In genomic region chr10:27451054-27451453, GRCh38 we compare ENCODE assay signal across 26 cellular contexts. TPM values are rescaled to one million over a fixed set of nuclear protein-coding genes. Genes with fewer than 3 reads are reported as not detected.
DNase-seq lines count a peak whose midpoint lies in the region; ATAC-seq, FAIRE-seq and TF ChIP-seq lines count a peak whose summit lies in the region.
"Had no signal": no experiment of that assay in that cellular context is flagged by ENCODE, and none has a peak within 500 bp of the region (broad histone marks: within the 10 kb centered on the region; RNA-seq: fewer than 3 reads in every experiment).

No MANE protein-coding gene starts in this region.

- H3K4me1 ChIP-seq in K562 (replicated peaks in 1 of 2; ENCODE audit: control insufficient read depth in 2 of 2, insufficient read depth in 2 of 2, low read length in 2 of 2) (no peaks in the 10 kb centered on the region), esophagus muscularis mucosa (peaks cover 0 to 4% (median 0%) of the 10 kb centered on the region in 4 donors)
- H3K4me1 ChIP-seq: BE2C had no signal

- H3K4me3 ChIP-seq in K562 (no peak overlapping the region), esophagus muscularis mucosa (no peak overlapping the region)
- H3K4me3 ChIP-seq: BLaER1, GM12878 had no signal

- no TSS peak for BruUV-seq in K562 (replicated peaks; lab: Mats Ljungman, UMichigan)

- POLR2A ChIA-PET in K562 (lab: Yijun Ruan, JAX), result no interaction called here
- POLR2A ChIA-PET in activated CD8-positive, alpha-beta T cell treated with anti-CD3 and anti-CD28 coated beads, Interleukin-2, amount 10 ng/mL, durations not matched to agents 7 days and 5 days (lab: Charles Lee), result no interaction called here

- H3K4me1 Mint-ChIP-seq in type B pancreatic cell (ENCODE audit: unreplicated experiment), result no peaks in the 10 kb centered on the region
- peaks cover 11% of the 10 kb centered on the region for H3K4me1 Mint-ChIP-seq in activated CD8-positive, alpha-beta T cell treated with anti-CD3 and anti-CD28 coated beads, Interleukin-2, amount 10 ng/mL, durations not matched to agents 7 days and 5 days (ENCODE audit: low read depth)

- CTCF ChIA-PET in K562 (lab: Yijun Ruan, JAX; ENCODE audit: low intra/inter-chr PET ratio), result no interaction called here
- CTCF ChIA-PET in activated CD8-positive, alpha-beta T cell treated with anti-CD3 and anti-CD28 coated beads, Interleukin-2, amount 10 ng/mL, durations not matched to agents 7 days and 5 days (lab: Charles Lee), result no interaction called here

- no peak overlapping the region for H3K4me2 ChIP-seq in K562 (ENCODE audit: insufficient read depth, low read length)
- H3K4me2 ChIP-seq: BLaER1 had no signal

- H3K9me1 ChIP-seq in K562 (ENCODE audit: control insufficient read depth, insufficient read depth, low read length), result no peaks in the 10 kb centered on the region

- H4K20me1 ChIP-seq in K562 (replicated peaks; ENCODE audit: control insufficient read depth, insufficient read depth, low read length), result no peaks in the 10 kb centered on the region
- H4K20me1 ChIP-seq: BLaER1 had no signal

- no peaks in the 10 kb centered on the region for H3K36me3 Mint-ChIP-seq in type B pancreatic cell
- no peaks in the 10 kb centered on the region for H3K36me3 Mint-ChIP-seq in activated CD8-positive, alpha-beta T cell treated with anti-CD3 and anti-CD28 coated beads, Interleukin-2, amount 10 ng/mL, durations not matched to agents 7 days and 5 days (ENCODE audit: low read depth)
- H3K36me3 Mint-ChIP-seq: CD14-positive monocyte; CD4-positive, alpha-beta memory T cell; CD4-positive, CD25-positive, alpha-beta regulatory T cell; CD8-positive, alpha-beta memory T cell had no signal

- no peak overlapping the region for H3K4me3 Mint-ChIP-seq in type B pancreatic cell
- no peak overlapping the region for H3K4me3 Mint-ChIP-seq in activated CD8-positive, alpha-beta T cell treated with anti-CD3 and anti-CD28 coated beads, Interleukin-2, amount 10 ng/mL, durations not matched to agents 7 days and 5 days
- H3K4me3 Mint-ChIP-seq: CD14-positive monocyte; CD4-positive, alpha-beta memory T cell; CD4-positive, CD25-positive, alpha-beta regulatory T cell; CD8-positive, alpha-beta memory T cell had no signal

- FAIRE-seq in K562 (lab: Jason Lieb, UNC), result peak; percentile 57
- FAIRE-seq in urothelium cell line (lab: Jason Lieb, UNC), result no peak
- FAIRE-seq: GM12878, GM12892, GM18507 had no signal

- no peak for DNase-seq in K562 (ENCODE audit: extremely low read depth in 1 of 4, low spot score in 3 of 4)
- peak; percentile 47 for DNase-seq in esophagus muscularis mucosa (ENCODE audit: extremely low spot score)
- DNase-seq in type B pancreatic cell (ENCODE audit: extremely low spot score, unreplicated experiment), result no peak
- DNase-seq in urothelium cell line (ENCODE audit: low spot score), result no peak
- DNase-seq in activated CD8-positive, alpha-beta T cell treated with anti-CD3 and anti-CD28 coated beads, Interleukin-2, amount 10 ng/mL, durations not matched to agents 7 days and 5 days, result no peak
- no peak for DNase-seq in H4 (ENCODE audit: low spot score)
- DNase-seq: 8988T; ACHN; BE2C; C1 segment of cervical spinal cord; CD4-positive, alpha-beta memory T cell; CD4-positive, CD25-positive, alpha-beta regulatory T cell; CD8-positive, alpha-beta memory T cell; COR-L47; DMS 273 treated with DMSO at 0.1 percent for 48 hours; DMS153; DMS53; DMS79; DND-41; EL; GDM1 had no signal

- intact Hi-C loops in K562 (cut with micrococcal nuclease), result no loop called here
- intact Hi-C loops in esophagus muscularis mucosa (cut with DNase I), result no loop called here

- no peak overlapping the region for H2AFZ ChIP-seq in K562 (ENCODE audit: low read depth, low read length)

- no peaks in the 10 kb centered on the region for H3K9me3 Mint-ChIP-seq in type B pancreatic cell
- no peaks in the 10 kb centered on the region for H3K9me3 Mint-ChIP-seq in activated CD8-positive, alpha-beta T cell treated with anti-CD3 and anti-CD28 coated beads, Interleukin-2, amount 10 ng/mL, durations not matched to agents 7 days and 5 days (ENCODE audit: insufficient read depth)
- H3K9me3 Mint-ChIP-seq: CD4-positive, alpha-beta memory T cell; CD8-positive, alpha-beta memory T cell had no signal

- in situ Hi-C loops in K562 (cut with MboI), result no loop called here

- no peak for TF ChIP-seq EP300 in K562 (IDR thresholded peaks at IDR 0.05; ENCODE audit: low read length)
- no peak for TF ChIP-seq EP300 in esophagus muscularis mucosa (IDR thresholded peaks at IDR 0.05)

- no peak for TF ChIP-seq RAD21 in K562 (CRISPR knock-in tag; conservative IDR thresholded peaks at IDR 0.05 in 1 of 2, IDR thresholded peaks at IDR 0.05 in 1 of 2)

- no peak overlapping the region for H3K27ac ChIP-seq in K562 (ENCODE audit: extremely low read depth, low read depth, low read length)
- H3K27ac ChIP-seq in esophagus muscularis mucosa (replicated peaks in 1 of 4), result no peak overlapping the region
- H3K27ac ChIP-seq: BLaER1 had no signal

- H3K27me3 ChIP-seq in K562 (ENCODE audit: control insufficient read depth in 2 of 2, insufficient read depth in 2 of 2, low read length in 2 of 2), result no peaks in the 10 kb centered on the region; a peak in 1 of 5 replicates
- no peaks in the 10 kb centered on the region for H3K27me3 ChIP-seq in esophagus muscularis mucosa
- H3K27me3 ChIP-seq: BLaER1 had no signal

- WGBS in K562 (ENCODE audit: insufficient coverage, low coverage, missing lambda C conversion rate), result 4% methylated on average over 5 of the region's 6 CpGs
- WGBS in esophagus muscularis mucosa, result 79% methylated on average over 6 of the region's 6 CpGs

- ATAC-seq in K562, result no peak
- no peak for ATAC-seq in activated CD8-positive, alpha-beta T cell treated with anti-CD3 and anti-CD28 coated beads, Interleukin-2, amount 10 ng/mL, durations not matched to agents 7 days and 5 days
- ATAC-seq: GM12878 had no signal

- TF ChIP-seq CTCF in K562 (IDR thresholded peaks at IDR 0.05 in 2 of 3, conservative IDR thresholded peaks at IDR 0.05 in 1 of 3; ENCODE audit: insufficient read depth in 2 of 3, low read depth in 1 of 3, low read length in 3 of 3) (no peak), esophagus muscularis mucosa (IDR thresholded peaks at IDR 0.05) (no peak), type B pancreatic cell (conservative IDR thresholded peaks at IDR 0.05) (no peak)

- peak overlapping the region; percentile 48 for H3K27ac Mint-ChIP-seq in type B pancreatic cell
- H3K27ac Mint-ChIP-seq in activated CD8-positive, alpha-beta T cell treated with anti-CD3 and anti-CD28 coated beads, Interleukin-2, amount 10 ng/mL, durations not matched to agents 7 days and 5 days, result no peak overlapping the region
- H3K27ac Mint-ChIP-seq: CD4-positive, CD25-positive, alpha-beta regulatory T cell; CD8-positive, alpha-beta memory T cell had no signal

- no peaks in the 10 kb centered on the region for H3K9me3 ChIP-seq in K562 (replicated peaks; ENCODE audit: control insufficient read depth, insufficient read depth, low read depth, low read length)
- no peaks in the 10 kb centered on the region for H3K9me3 ChIP-seq in esophagus muscularis mucosa
- H3K9me3 ChIP-seq: BE2C, BLaER1 had no signal

- no peak overlapping the region for H3K9ac ChIP-seq in K562 (ENCODE audit: insufficient read depth in 1 of 2, low read depth in 2 of 2, low read length in 2 of 2)
- H3K9ac ChIP-seq: BLaER1 had no signal

- H3K27me3 Mint-ChIP-seq in type B pancreatic cell, result no peaks in the 10 kb centered on the region
- peaks cover 3% of the 10 kb centered on the region for H3K27me3 Mint-ChIP-seq in activated CD8-positive, alpha-beta T cell treated with anti-CD3 and anti-CD28 coated beads, Interleukin-2, amount 10 ng/mL, durations not matched to agents 7 days and 5 days (ENCODE audit: low read depth)
- H3K27me3 Mint-ChIP-seq: CD4-positive, alpha-beta memory T cell had no signal

- no peaks in the 10 kb centered on the region for H3K36me3 ChIP-seq in K562 (ENCODE audit: control insufficient read depth, insufficient read depth, low read length)
- H3K36me3 ChIP-seq in esophagus muscularis mucosa, result no peaks in the 10 kb centered on the region
- H3K36me3 ChIP-seq: BE2C, BLaER1 had no signal

- H3K79me2 ChIP-seq in K562 (ENCODE audit: control insufficient read depth, insufficient read depth, low read length), result no peaks in the 10 kb centered on the region

- TF ChIP-seq POLR2A in K562 (conservative IDR thresholded peaks at IDR 0.05) (no peak), esophagus muscularis mucosa (IDR thresholded peaks at IDR 0.05; ENCODE audit: low read depth) (no peak)

TF ChIP-seq in K562, 482 proteins besides CTCF, POLR2A, EP300 and RAD21:
- TF ChIP-seq NCOA6 (IDR thresholded peaks at IDR 0.05), result no peak
- no peak for TF ChIP-seq U2AF2 (optimal IDR thresholded peaks at IDR 0.05; ENCODE audit: low read depth, low read length)
- no peak for TF ChIP-seq KDM1A (IDR thresholded peaks at IDR 0.05)
- TF ChIP-seq PYGO2 (tag; IDR thresholded peaks at IDR 0.05), result no peak
- TF ChIP-seq NCOA2 (IDR thresholded peaks at IDR 0.05; ENCODE audit: partially characterized antibody in 2 of 2), result no peak

RNA-seq across cellular contexts. Expression of gene RAB18, which starts 53.0 kb away (rescaled TPM):
- total RNA-seq in K562 (2011; cell fraction: chromatin; rRNA removed; ENCODE audit: low replicate concordance), result 28.2 and 92.9 TPM in 2 replicates
- 12.0 and 14.6 TPM in 2 replicates for total RNA-seq in K562 (2011; cell fraction: nucleolus; rRNA removed)
- 50.4 and 96.9 TPM in 2 replicates for total RNA-seq in K562 (2011; cell fraction: nucleoplasm; rRNA removed)
- 10.5 and 11.2 TPM in 2 replicates for total RNA-seq in K562 (2014; rRNA removed)
- total RNA-seq in K562 (2014; rRNA removed; fragmentation: Illumina TruSeq; extraction: Trizol), result 35.9 and 42.1 TPM in 2 replicates
- 23.5 and 30.0 TPM in 2 replicates for total RNA-seq in K562 (2015; rRNA removed; fragmentation: Illumina TruSeq; extraction: Trizol)
- 32.5 and 37.4 TPM in 2 replicates for total RNA-seq in K562 (2021)
- 29.5 and 41.0 TPM in 2 replicates for polyA plus RNA-seq in K562 (2011; rRNA removed)
- polyA plus RNA-seq in K562 (2011; cell fraction: cytosol; rRNA removed), result 4.5 and 9.8 TPM in 2 replicates
- 14.9 and 40.7 TPM in 2 replicates for polyA plus RNA-seq in K562 (2011; cell fraction: nucleus; rRNA removed)
- 23.9 and 29.4 TPM in 2 replicates for polyA plus RNA-seq in K562 (2012)
- polyA plus RNA-seq in K562 (2014; fragmentation: Illumina TruSeq; extraction: Trizol), result 19.6 and 21.4 TPM in 2 replicates
- polyA plus RNA-seq in K562 (2014; fragmentation: Nextera tagmentation; extraction: Ambion mirVana), result 10 to 100 TPM; 38.6 to 46.3 TPM
- 21.8 and 22.7 TPM in 2 replicates for polyA plus RNA-seq in K562 (2014; rRNA removed)
- 27.8 and 27.9 TPM in 2 replicates for polyA minus RNA-seq in K562 (2011; rRNA and poly(A)+ RNA removed)
- 6.9 and 13.0 TPM in 2 replicates for polyA minus RNA-seq in K562 (2011; cell fraction: cytosol; rRNA and poly(A)+ RNA removed)
- 19.4 and 34.5 TPM in 2 replicates for polyA minus RNA-seq in K562 (2011; cell fraction: nucleus; rRNA and poly(A)+ RNA removed)
- 10 to 100 TPM; 37.1 to 51.7 (median 42.6) TPM for total RNA-seq in esophagus muscularis mucosa
- total RNA-seq in type B pancreatic cell (ENCODE audit: low replicate concordance), result 81.8 and 112 TPM in 2 replicates
- total RNA-seq in activated CD8-positive, alpha-beta T cell treated with anti-CD3 and anti-CD28 coated beads, Interleukin-2, amount 10 ng/mL, durations not matched to agents 7 days and 5 days, result 10 to 100 TPM; 60.3 to 65.6 TPM
- 26.1 and 30.4 TPM in 2 replicates for total RNA-seq in H4 (2014; rRNA removed; shearing (Covaris generic))
